In the genomic region with DNA sequence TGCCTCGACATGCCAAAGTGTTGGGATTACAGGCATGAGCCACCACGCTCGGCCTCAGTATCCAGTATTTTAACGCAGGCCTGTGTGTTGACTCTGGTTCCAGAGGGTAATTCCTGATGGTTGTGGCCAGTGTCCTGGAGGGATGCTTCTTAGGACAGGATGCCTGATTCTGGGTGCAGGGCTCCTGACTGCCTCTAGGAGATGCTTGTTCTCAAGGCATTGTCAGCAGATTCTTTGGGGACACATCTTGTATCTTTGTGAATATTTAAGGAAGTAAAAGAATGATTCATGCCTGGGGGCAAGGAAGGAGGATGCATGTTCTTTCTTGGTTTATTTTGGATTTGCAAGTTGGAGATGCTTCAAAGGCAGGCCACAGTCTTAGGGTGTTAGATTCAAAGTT, we compare ENCODE assay signal across 8 cellular contexts. TPM values are rescaled to one million over a fixed set of nuclear protein-coding genes. Genes with fewer than 3 reads are reported as not detected.
DNase-seq lines count a peak whose midpoint lies in the region; ATAC-seq and TF ChIP-seq lines count a peak whose summit lies in the region.

No MANE protein-coding gene starts in this region.

- H3K27me3 Mint-ChIP-seq in natural killer cell (ENCODE audit: low read depth in 2 of 2): no peaks in the 10 kb centered on the region

- TF ChIP-seq CTCF in astrocyte of the cerebellum (IDR thresholded peaks at IDR 0.05; ENCODE audit: low read depth, low read length, missing control alignments): peak; percentile 26
- no peak for TF ChIP-seq CTCF in natural killer cell (IDR thresholded peaks at IDR 0.05)

- no peak overlapping the region for H3K4me3 ChIP-seq in astrocyte of the cerebellum (ENCODE audit: low read depth, low read length)

- peak overlapping the region; percentile 90 for H3K4me3 Mint-ChIP-seq in natural killer cell

- no peak for ATAC-seq in natural killer cell
- ATAC-seq in GM18858 (IDR thresholded peaks at IDR 0.05; ENCODE audit: unreplicated experiment): no peak

- in situ Hi-C loops in KBM-7 (cut with MboI; ENCODE audit: low pct_unique_long_range_greater_than_20kb, low sequenced_read_pairs): no loop called here
- in situ Hi-C loops in astrocyte of the cerebellum (cut with HindIII; ENCODE audit: low sequenced_read_pairs): no loop called here

- intact Hi-C loops in natural killer cell (cut with micrococcal nuclease): no loop called here

- no peaks in the 10 kb centered on the region for H3K9me3 Mint-ChIP-seq in natural killer cell

- peaks cover 11 to 12% of the 10 kb centered on the region in 2 donors for H3K4me1 Mint-ChIP-seq in natural killer cell

- peak; percentile 28 for DNase-seq in NOMO-1 treated with DMSO at 0.1 percent for 48 hours (lab: John Stamatoyannopoulos, UW; ENCODE audit: unreplicated experiment)
- no peak for DNase-seq in NOMO-1 treated with dmso at 0.1 percent for 144 hours (lab: John Stamatoyannopoulos, UW; ENCODE audit: unreplicated experiment)
- peak; percentile 37 for DNase-seq in KBM-7
- no peak for DNase-seq in astrocyte of the cerebellum (ENCODE audit: low read depth)
- no peak for DNase-seq in natural killer cell
- DNase-seq in NCI-H2227 treated with DMSO at 0.1 percent for 48 hours (lab: John Stamatoyannopoulos, UW): no peak
- no peak for DNase-seq in stimulated activated CD4-positive, alpha-beta T cell treated with anti-CD3 and anti-CD28 coated beads, Interleukin-12 subunit alpha, Interleukin-12 subunit beta, amount 100 ng/mL, for 4 hours

- H3K27ac Mint-ChIP-seq in natural killer cell: peak overlapping the region; percentile 89 to 97

- no peaks in the 10 kb centered on the region for H3K36me3 Mint-ChIP-seq in natural killer cell

RNA-seq across cellular contexts. Expression of a gene that starts 2.2 kb away (rescaled TPM):
- 10 to 100 TPM; 29.4 to 37.6 (median 35.3) TPM for total RNA-seq in natural killer cell

RNA-seq across cellular contexts. Expression of a gene that starts 10.4 kb away (rescaled TPM):
- total RNA-seq in natural killer cell: 10 to 100 TPM; 47.5 to 70.1 (median 60.7) TPM

RNA-seq across cellular contexts. Expression of a gene that starts 28.2 kb away (rescaled TPM):
- total RNA-seq in natural killer cell: under 1 TPM; 0.39 to 0.45 (median 0.40) TPM

RNA-seq across cellular contexts. Expression of a gene that starts 36.0 kb away (rescaled TPM):
- total RNA-seq in natural killer cell: 10 to 100 TPM in 1 of 3 donors, 1 to 10 TPM in 2; 6.5 to 12.0 (median 9.7) TPM

RNA-seq across cellular contexts. Expression of a gene that starts 57.7 kb away (rescaled TPM):
- total RNA-seq in natural killer cell: 10 to 100 TPM; 46.2 to 59.6 (median 49.5) TPM

Comparison
In these comparisons a context has a peak if more than half of its experiments do, and no peak if none do; other contexts are left out.
1. DNase-seq: peak in NOMO-1 treated with DMSO at 0.1 percent for 48 hours (single experiment) and KBM-7 (single experiment); none in NOMO-1 treated with dmso at 0.1 percent for 144 hours (single experiment), astrocyte of the cerebellum (single experiment), natural killer cell (single experiment), NCI-H2227 treated with DMSO at 0.1 percent for 48 hours (single experiment) and stimulated activated CD4-positive, alpha-beta T cell treated with anti-CD3 and anti-CD28 coated beads, Interleukin-12 subunit alpha, Interleukin-12 subunit beta, amount 100 ng/mL, for 4 hours (single experiment).